12 cellular contexts compared by ENCODE assay signal in genomic region chr19:2394054-2394668, GRCh38. TPM values are rescaled to one million over a fixed set of nuclear protein-coding genes. Genes with fewer than 3 reads are reported as not detected.
DNase-seq lines count a peak whose midpoint lies in the region; ATAC-seq and TF ChIP-seq lines count a peak whose summit lies in the region.
"Had no signal": no experiment of that assay in that cellular context is flagged by ENCODE, and none has a peak within 500 bp of the region (broad histone marks: within the 10 kb centered on the region; RNA-seq: fewer than 3 reads in every experiment).

No MANE protein-coding gene starts in this region.

- peak overlapping the region; percentile 22 for H3K4me3 ChIP-seq in HL-60 (replicated peaks; ENCODE audit: insufficient read depth, low read length)
- H3K4me3 ChIP-seq: pancreas had no signal

- DNase-seq in GDM1 (lab: John Stamatoyannopoulos, UW) (peak; percentile 57), HL-60 (ENCODE audit: low read depth in 1 of 2, low spot score in 1 of 2) (peak; percentile 75 to 89), naive B cell (peak; percentile 42), COLO829 (ENCODE audit: low spot score) (no peak), NCI-H524 treated with DMSO at 0.1 percent for 48 hours (lab: John Stamatoyannopoulos, UW) (no peak), occipital lobe (lab: John Stamatoyannopoulos, UW) (no peak), DMS 273 (lab: John Stamatoyannopoulos, UW; ENCODE audit: unreplicated experiment) (no peak)
- peak; percentile 48 for DNase-seq in activated CD4-positive, alpha-beta memory T cell treated with anti-CD3 and anti-CD28 coated beads for 36 hours
- DNase-seq: cortex of kidney, NCI-H1417 treated with DMSO at 0.1 percent for 48 hours, pancreas, Right ventricle myocardium superior had no signal

- peaks cover 10% of the 10 kb centered on the region for H3K4me1 Mint-ChIP-seq in activated CD4-positive, alpha-beta memory T cell treated with anti-CD3 and anti-CD28 coated beads for 36 hours (ENCODE audit: low read depth)
- H3K4me1 Mint-ChIP-seq in naive B cell, result peaks cover 12 to 27% (median 25%) of the 10 kb centered on the region in 3 donors

- no peaks in the 10 kb centered on the region for H3K9me3 Mint-ChIP-seq in activated CD4-positive, alpha-beta memory T cell treated with anti-CD3 and anti-CD28 coated beads for 36 hours
- H3K9me3 Mint-ChIP-seq in naive B cell, result peaks cover 0 to 1% (median 0%) of the 10 kb centered on the region in 7 donors

- CTCF ChIA-PET in activated CD4-positive, alpha-beta memory T cell treated with anti-CD3 and anti-CD28 coated beads for 36 hours (lab: Charles Lee), result interaction anchor here (0.8 to 3.6 kb wide), 5 partner anchors 66 to 243 kb away, joined by 3 to 15 read pairs (median 3); partner anchors contain the start of gene LSM7

- H3K4me3 Mint-ChIP-seq in activated CD4-positive, alpha-beta memory T cell treated with anti-CD3 and anti-CD28 coated beads for 36 hours, result peak overlapping the region; percentile 59
- peak overlapping the region in 7 of 8 donors; percentile 46 to 88 (median 81) for H3K4me3 Mint-ChIP-seq in naive B cell

- H3K27ac ChIP-seq in HL-60 (replicated peaks), result peak overlapping the region; percentile 92
- H3K27ac ChIP-seq: pancreas had no signal

- H3K27ac Mint-ChIP-seq in activated CD4-positive, alpha-beta memory T cell treated with anti-CD3 and anti-CD28 coated beads for 36 hours, result peak overlapping the region; percentile 29
- peak overlapping the region in 3 of 6 donors; percentile 61 to 91 (median 88) for H3K27ac Mint-ChIP-seq in naive B cell

- H3K27me3 Mint-ChIP-seq in activated CD4-positive, alpha-beta memory T cell treated with anti-CD3 and anti-CD28 coated beads for 36 hours, result no peaks in the 10 kb centered on the region
- H3K27me3 Mint-ChIP-seq in naive B cell, result peaks cover 0 to 4% (median 0%) of the 10 kb centered on the region in 3 donors

- POLR2A ChIA-PET in activated CD4-positive, alpha-beta memory T cell treated with anti-CD3 and anti-CD28 coated beads for 36 hours (lab: Charles Lee), result no interaction called here

- ATAC-seq in naive B cell (ENCODE audit: low read depth in 2 of 2), result peak; percentile 75 to 76

- TF ChIP-seq CTCF in HL-60 (IDR thresholded peaks at IDR 0.05; ENCODE audit: insufficient read depth, low read length), result no peak

- intact Hi-C loops in activated CD4-positive, alpha-beta memory T cell treated with anti-CD3 and anti-CD28 coated beads for 36 hours (cut with micrococcal nuclease), result loop anchor here (2.0 to 5.0 kb wide), 2 partner anchors 122 to 219 kb away; no protein-coding TSS in a partner anchor

- H3K27me3 ChIP-seq in HL-60 (ENCODE audit: insufficient read depth, poor library complexity, severe bottlenecking), result no peaks in the 10 kb centered on the region
- H3K27me3 ChIP-seq: pancreas had no signal

- no peaks in the 10 kb centered on the region for H3K36me3 Mint-ChIP-seq in activated CD4-positive, alpha-beta memory T cell treated with anti-CD3 and anti-CD28 coated beads for 36 hours
- H3K36me3 Mint-ChIP-seq in naive B cell, result no peaks in the 10 kb centered on the region

RNA-seq across cellular contexts. Expression of gene TIMM13, which starts 33.2 kb away (rescaled TPM):
- 10 to 100 TPM; 69.0 to 72.0 TPM for total RNA-seq in activated CD4-positive, alpha-beta memory T cell treated with anti-CD3 and anti-CD28 coated beads for 36 hours
- polyA plus RNA-seq in naive B cell (ENCODE audit: low read depth in 6 of 6), result 10 to 100 TPM; 50.0 to 99.3 (median 70.8) TPM
- total RNA-seq in occipital lobe, result 16.2 TPM

RNA-seq across cellular contexts. Expression of gene TMPRSS9, which starts 34.1 kb away (rescaled TPM):
- not detected for total RNA-seq in activated CD4-positive, alpha-beta memory T cell treated with anti-CD3 and anti-CD28 coated beads for 36 hours
- not detected for polyA plus RNA-seq in naive B cell (ENCODE audit: low read depth in 6 of 6)
- total RNA-seq in occipital lobe, result 0.16 TPM
- total RNA-seq: Right ventricle myocardium superior had no signal

Comparison
In these comparisons a context has a peak if more than half of its experiments do, and no peak if none do; other contexts are left out.
1. DNase-seq: peak in GDM1 (single experiment), HL-60 (2 of 2), activated CD4-positive, alpha-beta memory T cell treated with anti-CD3 and anti-CD28 coated beads for 36 hours (single experiment) and naive B cell (single experiment); none in COLO829 (single experiment), NCI-H524 treated with DMSO at 0.1 percent for 48 hours (single experiment), occipital lobe (single experiment) and DMS 273 (single experiment).